ENCODE assay signal across 9 cellular contexts in genomic region chr3:86969500-86970189, GRCh38. TPM values are rescaled to one million over a fixed set of nuclear protein-coding genes. Genes with fewer than 3 reads are reported as not detected.
A peak's percentile ranks its signal among the peaks of the same experiment; 100 is the strongest.
DNase-seq lines count a peak whose midpoint lies in the region; ATAC-seq, FAIRE-seq and TF ChIP-seq lines count a peak whose summit lies in the region.
"Had no signal": no experiment of that assay in that cellular context is flagged by ENCODE, and none has a peak within 500 bp of the region (broad histone marks: within the 10 kb centered on the region; RNA-seq: fewer than 3 reads in every experiment).

No MANE protein-coding gene starts in this region.

- H4K20me1 ChIP-seq in GM12878 (ENCODE audit: control insufficient read depth, insufficient read depth): no peaks in the 10 kb centered on the region
- H4K20me1 ChIP-seq: BLaER1 had no signal

- H3K36me3 ChIP-seq in GM12878 (ENCODE audit: control insufficient read depth in 2 of 2, insufficient read depth in 2 of 2, low read length in 1 of 2) (no peaks in the 10 kb centered on the region), mucosa of descending colon (ENCODE audit: low read depth) (no peaks in the 10 kb centered on the region)
- H3K36me3 ChIP-seq: BLaER1 had no signal

- ATAC-seq in GM12878: peak; percentile 80
- peak; percentile 36 for ATAC-seq in mucosa of descending colon
- no peak for ATAC-seq in GM19452 (IDR thresholded peaks at IDR 0.05; ENCODE audit: unreplicated experiment)

- H3K4me1 ChIP-seq in GM12878 (ENCODE audit: control insufficient read depth, insufficient read depth, low read length) (no peaks in the 10 kb centered on the region), mucosa of descending colon (ENCODE audit: low read depth) (no peaks in the 10 kb centered on the region)

- BruUV-seq in GM12878 (replicated peaks; lab: Mats Ljungman, UMichigan): no TSS peak

- WGBS in GM12878 (ENCODE audit: insufficient coverage, insufficient replicate concordance, low lambda C conversion rate, missing lambda C conversion rate): 30% methylated on average over 6 of the region's 6 CpGs

- TF ChIP-seq RAD21 in GM12878 (IDR thresholded peaks at IDR 0.05; ENCODE audit: insufficient read depth, low read depth, low read length): peak; percentile 62

- no peaks in the 10 kb centered on the region for H3K27me3 ChIP-seq in GM12878 (replicated peaks in 1 of 2; ENCODE audit: control insufficient read depth in 2 of 2, insufficient read depth in 2 of 2, low read length in 1 of 2)
- H3K27me3 ChIP-seq: BLaER1 had no signal

- intact Hi-C loops in GM12878 (cut with micrococcal nuclease; ENCODE audit: unreplicated experiment): loop anchor here (1.0 to 10.0 kb wide), 3 partner anchors 114 to 199 kb away; no protein-coding TSS in a partner anchor
- intact Hi-C loops in mucosa of descending colon (cut with DNase I, micrococcal nuclease): no loop called here

- no peak overlapping the region for H3K4me2 ChIP-seq in GM12878 (ENCODE audit: control insufficient read depth, insufficient read depth)
- H3K4me2 ChIP-seq: BLaER1 had no signal

- no peak for TF ChIP-seq EP300 in GM12878 (IDR thresholded peaks at IDR 0.05; ENCODE audit: borderline replicate concordance in 1 of 2, control insufficient read depth in 1 of 2, low read depth in 2 of 2, low read length in 2 of 2)

- peak; percentile 83 for TF ChIP-seq CTCF in GM20000 (IDR thresholded peaks at IDR 0.05; ENCODE audit: extremely low read depth, missing control alignments)
- peak; percentile 54 for TF ChIP-seq CTCF in LNCaP clone FGC (IDR thresholded peaks at IDR 0.05; ENCODE audit: control insufficient read depth, extremely low read depth, insufficient read depth)
- peak; percentile 66 to 79 (median 72) for TF ChIP-seq CTCF in GM12878 (IDR thresholded peaks at IDR 0.05 in 2 of 3, conservative IDR thresholded peaks at IDR 0.05 in 1 of 3; ENCODE audit: control insufficient read depth in 2 of 3, extremely low read depth in 1 of 3, insufficient read depth in 1 of 3, low read depth in 3 of 3, low read length in 3 of 3)
- TF ChIP-seq CTCF in mucosa of descending colon (IDR thresholded peaks at IDR 0.05): peak; percentile 26

- no peak overlapping the region for H3K27ac ChIP-seq in GM12878 (ENCODE audit: control insufficient read depth, insufficient read depth)
- H3K27ac ChIP-seq: BLaER1 had no signal

- DNase-seq in DMS153 treated with DMSO at 0.1 percent for 48 hours (lab: John Stamatoyannopoulos, UW; ENCODE audit: unreplicated experiment): peak; percentile 26
- DNase-seq in DMS153 (lab: John Stamatoyannopoulos, UW): no peak
- DNase-seq in GM20000 (ENCODE audit: low spot score): peak; percentile 46
- DNase-seq in LNCaP clone FGC (ENCODE audit: low read depth): no peak
- DNase-seq in GM12878 (ENCODE audit: low read depth, low spot score): no peak
- DNase-seq in mucosa of descending colon: peak in 1 of 3 donors; percentile 67
- DNase-seq in NCI-H1436 treated with DMSO at 0.1 percent for 48 hours (lab: John Stamatoyannopoulos, UW): no peak

- POLR2A ChIA-PET in GM12878 (lab: Charles Lee): no interaction called here

- TF ChIP-seq POLR2A in GM12878 (IDR thresholded peaks at IDR 0.05; ENCODE audit: low read depth, low read length): no peak

- H2AFZ ChIP-seq in GM12878 (ENCODE audit: control insufficient read depth, low read depth, low read length): no peak overlapping the region

- FAIRE-seq in GM12878 (lab: Jason Lieb, UNC): no peak

- no peaks in the 10 kb centered on the region for H3K9me3 ChIP-seq in GM12878 (replicated peaks; ENCODE audit: control insufficient read depth, insufficient read depth, low read length)
- no peaks in the 10 kb centered on the region for H3K9me3 ChIP-seq in mucosa of descending colon
- H3K9me3 ChIP-seq: BLaER1 had no signal

- SMC1A ChIA-PET in GM12878 (lab: Charles Lee; ENCODE audit: uncharacterized antibody, unreplicated experiment): no interaction called here

- H3K9ac ChIP-seq in GM12878 (ENCODE audit: control insufficient read depth, insufficient read depth, low read length): no peak overlapping the region
- H3K9ac ChIP-seq: BLaER1 had no signal

- H3K79me2 ChIP-seq in GM12878 (ENCODE audit: control insufficient read depth, insufficient read depth, low read length): no peaks in the 10 kb centered on the region

- in situ Hi-C loops in GM12878 (cut with MboI): loop anchor here (25.0 kb wide), 1 partner anchor 193 kb away; no protein-coding TSS in a partner anchor

- CTCF ChIA-PET in GM12878 (lab: Yijun Ruan, JAX): interaction anchor here (0.7 to 1.6 kb wide), 3 partner anchors 9 to 195 kb away, joined by 3 to 7 read pairs (median 5); no protein-coding TSS in a partner anchor

- H3K4me3 ChIP-seq in LNCaP clone FGC (ENCODE audit: low read depth, low read length) (no peak overlapping the region), GM12878 (no peak overlapping the region), mucosa of descending colon (no peak overlapping the region)
- H3K4me3 ChIP-seq: BLaER1 had no signal

- RAD21 ChIA-PET in GM12878 (lab: Charles Lee; ENCODE audit: unreplicated experiment): no interaction called here

TF ChIP-seq in GM12878, 131 proteins besides CTCF, POLR2A, EP300 and RAD21:
- TF ChIP-seq YY1 (IDR thresholded peaks at IDR 0.05; ENCODE audit: low read depth, low read length) (peak; percentile 63), BACH1 (IDR thresholded peaks at IDR 0.05; ENCODE audit: borderline replicate concordance) (no peak), SMC3 (IDR thresholded peaks at IDR 0.05; ENCODE audit: borderline replicate concordance, low read length) (peak; percentile 70; the same call in 1 of the 2 replicates), EED (IDR thresholded peaks at IDR 0.05; ENCODE audit: low read depth) (no peak)

RNA-seq across cellular contexts. Expression of gene VGLL3, which starts 21.3 kb away (rescaled TPM):
- total RNA-seq in GM12878 (2013; cell fraction: nucleolus; rRNA removed): not detected in 2 replicates
- total RNA-seq in GM12878 (2014; rRNA removed) (not detected in 2 replicates), GM12878 (2014; rRNA removed; fragmentation: Illumina TruSeq; extraction: Trizol) (not detected in 2 replicates), GM12878 (2021) (0.03 and 0.05 TPM in 2 replicates), mucosa of descending colon (10 to 100 TPM in 1 of 3 donors, 1 to 10 TPM in 2; 1.5 to 30.5 (median 6.3) TPM)
- polyA plus RNA-seq in GM12878 (2011; ENCODE audit: low read depth): not detected
- polyA plus RNA-seq in GM12878 (2011; rRNA removed) (not detected in 2 replicates), GM12878 (2014; fragmentation: Illumina TruSeq; extraction: Trizol) (not detected in 2 replicates), GM12878 (2014; fragmentation: Nextera tagmentation; extraction: Ambion mirVana) (not detected), GM12878 (2014; rRNA removed) (not detected in 2 replicates), GM12878 (2016; fragmentation: Nextera tagmentation; extraction: Ambion mirVana) (not detected)
- not detected in 2 replicates for polyA plus RNA-seq in GM12878 (2011; cell fraction: cytosol; rRNA removed)
- not detected in 2 replicates for polyA plus RNA-seq in GM12878 (2011; cell fraction: nucleus; rRNA removed)
- not detected in 2 replicates for polyA plus RNA-seq in GM12878 (2012)
- not detected in 2 replicates for polyA minus RNA-seq in GM12878 (2011; rRNA and poly(A)+ RNA removed)
- 0.21 TPM in 1 of 2 replicates, not detected in the other for polyA minus RNA-seq in GM12878 (2011; cell fraction: cytosol; rRNA and poly(A)+ RNA removed)
- polyA minus RNA-seq in GM12878 (2011; cell fraction: nucleus; rRNA and poly(A)+ RNA removed): under 0.01 and 0.10 TPM in 2 replicates

Comparison
In these comparisons a context has a peak if more than half of its experiments do, and no peak if none do; other contexts are left out.
1. DNase-seq: peak in DMS153 treated with DMSO at 0.1 percent for 48 hours (single experiment) and GM20000 (single experiment); none in DMS153 (single experiment), LNCaP clone FGC (single experiment), GM12878 (single experiment) and NCI-H1436 treated with DMSO at 0.1 percent for 48 hours (single experiment).
2. CTCF ChIP-seq: peak in every context shown above with its lines; median percentile 83 in GM20000; 72 in GM12878; 54 in LNCaP clone FGC; 26 in mucosa of descending colon.